ENCODE assay signal across 12 cellular contexts in the genomic region with DNA sequence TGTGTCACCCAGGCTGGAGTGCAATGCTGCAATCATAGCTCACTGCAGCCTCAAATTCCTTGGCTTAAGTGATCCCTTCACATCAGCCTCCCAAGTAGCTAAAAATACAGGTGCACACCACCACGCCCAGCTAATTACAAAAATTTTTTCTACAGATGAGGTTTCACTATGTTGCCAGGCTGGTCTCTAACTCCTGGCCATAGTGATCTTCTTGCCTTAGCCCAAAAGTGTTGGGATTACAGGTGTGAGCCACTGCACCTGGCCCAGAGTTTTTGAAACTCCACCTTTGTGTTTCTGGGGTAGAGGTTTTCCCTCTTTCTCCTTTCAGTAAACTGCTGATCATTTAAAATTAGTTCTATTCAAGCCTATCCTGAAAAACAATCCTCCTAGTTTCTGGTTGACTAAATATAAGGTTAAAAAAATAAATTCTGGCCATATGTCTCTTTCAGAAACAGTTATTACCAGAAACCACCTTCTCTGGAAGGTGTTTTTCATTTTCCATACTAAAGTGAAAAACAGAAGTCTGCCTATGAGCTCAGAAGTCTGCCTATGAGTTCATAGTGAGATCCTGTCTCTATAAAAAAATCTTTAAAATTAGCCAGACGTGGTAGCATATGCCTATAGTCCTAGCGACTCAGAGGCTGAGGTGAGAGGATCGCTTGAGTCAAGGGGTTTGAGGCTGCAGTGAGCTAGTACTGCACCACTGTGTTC.
DNase-seq lines count a peak whose midpoint lies in the region; ATAC-seq and TF ChIP-seq lines count a peak whose summit lies in the region.
"Had no signal": no experiment of that assay in that cellular context is flagged by ENCODE, and none has a peak within 500 bp of the region (broad histone marks: within the 10 kb centered on the region; RNA-seq: fewer than 3 reads in every experiment).

No MANE protein-coding gene starts in this region.

- 93 to 97% (median 96%) methylated on average over 4 of the region's 4 CpGs for WGBS in ovary, 3 donors

- H3K4me1 Mint-ChIP-seq in CD14-positive monocyte: peaks cover 24% of the 10 kb centered on the region

- TF ChIP-seq EP300 in ovary (IDR thresholded peaks at IDR 0.05): no peak

- DNase-seq in CD14-positive monocyte (ENCODE audit: low spot score) (no peak), ovary (no peak), NCI-H1417 treated with DMSO at 0.1 percent for 48 hours (lab: John Stamatoyannopoulos, UW) (no peak), COR-L47 (lab: John Stamatoyannopoulos, UW) (no peak), substantia nigra (lab: John Stamatoyannopoulos, UW) (no peak)
- DNase-seq: DMS 273 treated with DMSO at 0.1 percent for 48 hours; endodermal cell; NCI-H1694 treated with DMSO at 0.1 percent for 48 hours; stimulated activated naive CD4-positive, alpha-beta T cell treated with Interleukin-2 at 50 U/mL for 16 hours had no signal

- no peaks in the 10 kb centered on the region for H3K36me3 ChIP-seq in ovary

- H3K27me3 ChIP-seq in ovary: no peaks in the 10 kb centered on the region

- intact Hi-C loops in CD14-positive monocyte (cut with micrococcal nuclease): loop anchor here (2.0 to 5.0 kb wide), 4 partner anchors 26 to 64 kb away; partner anchors contain the start of gene VOPP1 (in 1 of the 2)
- intact Hi-C loops in ovary (cut with DNase I): no loop called here

- H3K9me3 Mint-ChIP-seq in CD14-positive monocyte: no peaks in the 10 kb centered on the region
- H3K9me3 Mint-ChIP-seq: endodermal cell had no signal

- no peaks in the 10 kb centered on the region for H3K27me3 Mint-ChIP-seq in CD14-positive monocyte (ENCODE audit: low read depth in 3 of 3)

- H3K27ac ChIP-seq in ovary: no peak overlapping the region
- no peak overlapping the region for H3K27ac ChIP-seq in substantia nigra (ENCODE audit: low read depth, low read length, poor library complexity, severe bottlenecking)

- peak overlapping the region in 5 of 7 donors; percentile 15 to 93 (median 42) for H3K27ac Mint-ChIP-seq in CD14-positive monocyte

- no peaks in the 10 kb centered on the region for H3K9me3 ChIP-seq in ovary

- TF ChIP-seq CTCF in CD14-positive monocyte (IDR thresholded peaks at IDR 0.05): no peak
- TF ChIP-seq CTCF in ovary (IDR thresholded peaks at IDR 0.05): no peak

- H3K4me3 ChIP-seq in ovary: no peak overlapping the region

- H3K4me1 ChIP-seq in ovary (ENCODE audit: insufficient read depth): no peaks in the 10 kb centered on the region

- no peak for TF ChIP-seq POLR2A in ovary (IDR thresholded peaks at IDR 0.05)

- ATAC-seq in GM18868 (IDR thresholded peaks at IDR 0.05; ENCODE audit: unreplicated experiment) (peak; percentile 63), HG02588 (IDR thresholded peaks at IDR 0.05; ENCODE audit: unreplicated experiment) (peak; percentile 66), HG03558 (IDR thresholded peaks at IDR 0.05; ENCODE audit: extremely low read depth, unreplicated experiment) (peak; percentile 61)

- H3K4me3 Mint-ChIP-seq in CD14-positive monocyte: no peak overlapping the region
- H3K4me3 Mint-ChIP-seq: endodermal cell had no signal

- H3K36me3 Mint-ChIP-seq in CD14-positive monocyte: peaks cover 34 to 50% of the 10 kb centered on the region in 2 donors

Comparison
In these comparisons a context has a peak if more than half of its experiments do, and no peak if none do; other contexts are left out.
1. intact Hi-C loops: an anchor here in CD14-positive monocyte (2.0 to 5.0 kb wide); none called in ovary.